ENCODE assay signal across 1 cellular context in genomic region chr2:195660265-195660890, GRCh38.
TF ChIP-seq lines count a peak whose summit lies in the region.

No MANE protein-coding gene starts in this region.

TF ChIP-seq in HepG2, 621 proteins besides CTCF, POLR2A, EP300 and RAD21 (continued from another document):
- TF ChIP-seq ARID5B (CRISPR knock-in tag; IDR thresholded peaks at IDR 0.05) (peak; percentile 23; the same call in 1 of the 2 replicates), HMG20A (CRISPR knock-in tag; IDR thresholded peaks at IDR 0.05; ENCODE audit: borderline replicate concordance) (peak; percentile 15; the same call in 1 of the 2 replicates), ATF7 (IDR thresholded peaks at IDR 0.05) (no peak), ATF7 (CRISPR knock-in tag; IDR thresholded peaks at IDR 0.05) (no peak), ARID3A (IDR thresholded peaks at IDR 0.05; ENCODE audit: low read depth, low read length) (peak; percentile 69; the same call in 1 of the 2 replicates), SMC3 (IDR thresholded peaks at IDR 0.05; ENCODE audit: low read length) (peak; percentile 60), ELF3 (CRISPR knock-in tag; IDR thresholded peaks at IDR 0.05) (peak; percentile 19; the same call in 1 of the 2 replicates), PRDM15 (CRISPR knock-in tag; IDR thresholded peaks at IDR 0.05) (no peak)
